16 cellular contexts compared by ENCODE assay signal in genomic region chr22:20009582-20010306, GRCh38.
"Had no signal": no experiment of that assay in that cellular context is flagged by ENCODE, and none has a peak within 500 bp of the region (broad histone marks: within the 10 kb centered on the region; RNA-seq: fewer than 3 reads in every experiment).

No MANE protein-coding gene starts in this region.

- H3K4me3 ChIP-seq: cardiac muscle cell, stomach, testis, upper lobe of right lung had no signal

- DNase-seq: activated B cell treated with CpG ODN at 0.5 μM for 24 hours; activated CD4-positive, alpha-beta memory T cell treated with anti-CD3 and anti-CD28 coated beads for 36 hours; activated CD4-positive, alpha-beta T cell treated with anti-CD3 and anti-CD28 coated beads for 4 hours; activated T-cell treated with anti-CD3 and anti-CD28 coated beads for 4 hours; effector memory CD8-positive, alpha-beta T cell; foreskin fibroblast; mesenchymal stem cell; natural killer cell; stimulated activated CD4-positive, alpha-beta T cell treated with anti-CD3 and anti-CD28 coated beads, Interleukin-15, amount 100 ng/mL, for 24 hours; stimulated activated CD4-positive, alpha-beta T cell treated with anti-CD3 and anti-CD28 coated beads, Interleukin-4, amount 100 ng/mL, for 1 hour; stomach; T-helper 1 cell; T-helper 9 cell; upper lobe of right lung had no signal

- H3K36me3 ChIP-seq: cardiac muscle cell, stomach, upper lobe of right lung had no signal

- ATAC-seq: effector memory CD8-positive, alpha-beta T cell; natural killer cell; upper lobe of right lung had no signal

- H3K4me1 ChIP-seq: upper lobe of right lung had no signal

- H3K27ac ChIP-seq: cardiac muscle cell, testis, upper lobe of right lung had no signal

- H3K9me3 ChIP-seq: stomach, testis, upper lobe of right lung had no signal

- H3K27me3 ChIP-seq: testis, upper lobe of right lung had no signal
